ENCODE assay signal across 23 cellular contexts in the genomic region with DNA sequence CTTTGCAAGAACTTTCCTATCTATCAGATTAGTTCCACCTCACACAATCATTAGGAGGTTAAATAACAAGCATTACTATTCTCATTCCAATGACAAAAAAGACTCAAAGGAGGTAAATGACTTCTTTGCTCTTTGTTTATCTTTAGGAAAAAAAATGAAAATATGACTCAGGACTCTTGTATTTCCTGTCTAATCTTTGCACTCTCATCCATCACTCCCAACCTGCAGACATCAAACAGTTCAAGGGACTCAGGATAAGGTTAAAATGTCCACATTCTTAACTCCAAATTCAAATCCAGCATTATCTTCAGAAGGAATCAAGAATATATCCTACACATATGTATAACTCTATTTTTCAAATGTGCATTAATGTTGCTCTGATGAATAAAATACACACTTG.
DNase-seq lines count a peak whose midpoint lies in the region; TF ChIP-seq lines count a peak whose summit lies in the region.
"Had no signal": no experiment of that assay in that cellular context is flagged by ENCODE, and none has a peak within 500 bp of the region (broad histone marks: within the 10 kb centered on the region; RNA-seq: fewer than 3 reads in every experiment).

No MANE protein-coding gene starts in this region.

- H3K4me2 ChIP-seq in SK-N-SH = no peak overlapping the region
- H3K4me2 ChIP-seq in osteoblast (ENCODE audit: insufficient read depth, low read length) = no peak overlapping the region
- H3K4me2 ChIP-seq in trophoblast cell (ENCODE audit: low read length) = no peak overlapping the region

- no peak overlapping the region for H3K14ac ChIP-seq in trophoblast cell (ENCODE audit: low read length)

- peak in 1 of 2 experiments; percentile 47; a peak in 1 of 4 replicates for TF ChIP-seq EP300 in SK-N-SH (IDR thresholded peaks at IDR 0.05; ENCODE audit: borderline replicate concordance in 1 of 2, low read depth in 1 of 2, low read length in 1 of 2)

- H4K8ac ChIP-seq in trophoblast cell (ENCODE audit: low read depth, low read length) = no peak overlapping the region

- no peaks in the 10 kb centered on the region for H3K9me2 ChIP-seq in SK-N-SH

- no peak overlapping the region for H3K4ac ChIP-seq in trophoblast cell (ENCODE audit: low read depth, low read length)

- no peak overlapping the region for H4K91ac ChIP-seq in trophoblast cell (ENCODE audit: low read depth, low read length)

- H4K20me1 ChIP-seq in SK-N-SH (ENCODE audit: insufficient read depth) = no peaks in the 10 kb centered on the region
- no peaks in the 10 kb centered on the region for H4K20me1 ChIP-seq in osteoblast (ENCODE audit: insufficient read depth, low read length)

- H2AK5ac ChIP-seq in trophoblast cell (ENCODE audit: low read length) = no peak overlapping the region

- no peak for TF ChIP-seq RAD21 in SK-N-SH (IDR thresholded peaks at IDR 0.05; ENCODE audit: low read length)

- TF ChIP-seq CTCF in SK-N-SH (IDR thresholded peaks at IDR 0.05) (no peak), dorsolateral prefrontal cortex (IDR thresholded peaks at IDR 0.05 in 54 of 56, conservative IDR thresholded peaks at IDR 0.05 in 2 of 56; ENCODE audit: low read depth in 1 of 56, partially characterized antibody in 56 of 56) (no peak), osteoblast (IDR thresholded peaks at IDR 0.05; ENCODE audit: extremely low read depth, low read depth, low read length) (no peak)

- H3F3A ChIP-seq in SK-N-SH (replicated peaks; ENCODE audit: insufficient read depth) = no peaks in the 10 kb centered on the region

- no peaks in the 10 kb centered on the region for H3K79me2 ChIP-seq in SK-N-SH (ENCODE audit: insufficient read depth)
- no peaks in the 10 kb centered on the region for H3K79me2 ChIP-seq in osteoblast (ENCODE audit: insufficient read depth, low read length)
- no peaks in the 10 kb centered on the region for H3K79me2 ChIP-seq in trophoblast cell (ENCODE audit: control insufficient read depth, insufficient read depth, low read length, poor library complexity)

- H3K23ac ChIP-seq in trophoblast cell (ENCODE audit: low read length) = no peak overlapping the region

- CTCF ChIA-PET in SK-N-SH (lab: Yijun Ruan, JAX) = no interaction called here

- H2AFZ ChIP-seq in SK-N-SH (ENCODE audit: low read depth) (no peak overlapping the region), osteoblast (ENCODE audit: low read length) (no peak overlapping the region), trophoblast cell (ENCODE audit: insufficient read depth, low read length, poor library complexity) (no peak overlapping the region)

- peak overlapping the region; percentile 9 to 39; a peak in 2 of 4 replicates for H3K27ac ChIP-seq in SK-N-SH (ENCODE audit: low read depth in 2 of 2, low read length in 1 of 2)
- peak overlapping the region in 58 of 59 donors; percentile 70 to 97 (median 92) for H3K27ac ChIP-seq in dorsolateral prefrontal cortex
- H3K27ac ChIP-seq in osteoblast (ENCODE audit: low read depth, low read length) = no peak overlapping the region
- H3K27ac ChIP-seq in trophoblast cell (ENCODE audit: low read depth, low read length) = no peak overlapping the region
- H3K27ac ChIP-seq: C4-2B, right atrium auricular region had no signal

- H3K4me3 ChIP-seq in SK-N-SH (ENCODE audit: low read depth in 2 of 2, low read length in 1 of 2) = no peak overlapping the region
- peak overlapping the region in 1 of 59 donors; percentile 46 for H3K4me3 ChIP-seq in dorsolateral prefrontal cortex
- H3K4me3 ChIP-seq in osteoblast (ENCODE audit: insufficient read depth, low read length) = no peak overlapping the region
- H3K4me3 ChIP-seq in trophoblast cell (ENCODE audit: low read depth, low read length) = no peak overlapping the region
- H3K4me3 ChIP-seq: right atrium auricular region had no signal

- peaks cover 0 to 7% of the 10 kb centered on the region in 2 experiments for H3K36me3 ChIP-seq in SK-N-SH (replicated peaks in 1 of 2; ENCODE audit: control insufficient read depth in 1 of 2, insufficient read depth in 2 of 2, low read length in 1 of 2)
- no peaks in the 10 kb centered on the region for H3K36me3 ChIP-seq in osteoblast (ENCODE audit: insufficient read depth, low read length)
- peaks cover 5 to 8% of the 10 kb centered on the region in 2 experiments for H3K36me3 ChIP-seq in trophoblast cell (ENCODE audit: control insufficient read depth in 1 of 2, insufficient read depth in 2 of 2, low read length in 2 of 2)
- H3K36me3 ChIP-seq: right atrium auricular region had no signal

- H4K12ac ChIP-seq in trophoblast cell (ENCODE audit: low read depth, low read length) = no peak overlapping the region

- intact Hi-C loops in dorsolateral prefrontal cortex (cut with DNase I) = no loop called here

- H3K9me3 ChIP-seq in SK-N-SH (no peaks in the 10 kb centered on the region), osteoblast (ENCODE audit: low read depth, low read length) (no peaks in the 10 kb centered on the region), trophoblast cell (ENCODE audit: insufficient read depth, low read depth, low read length) (no peaks in the 10 kb centered on the region)
- H3K9me3 ChIP-seq: right atrium auricular region had no signal

- H3K18ac ChIP-seq in trophoblast cell (ENCODE audit: low read length) = no peak overlapping the region

- H2BK5ac ChIP-seq in trophoblast cell (ENCODE audit: low read depth, low read length, poor library complexity) = no peak overlapping the region

- H3K27me3 ChIP-seq in SK-N-SH (ENCODE audit: insufficient read depth) (no peaks in the 10 kb centered on the region), dorsolateral prefrontal cortex (no peaks in the 10 kb centered on the region), osteoblast (ENCODE audit: insufficient read depth, low read length) (no peaks in the 10 kb centered on the region), trophoblast cell (ENCODE audit: insufficient read depth, low read length) (no peaks in the 10 kb centered on the region)
- H3K27me3 ChIP-seq: right atrium auricular region had no signal

- DNase-seq in Daoy (ENCODE audit: low read depth) = peak; percentile 11
- DNase-seq in SK-N-SH = no peak
- no peak for DNase-seq in dorsolateral prefrontal cortex
- peak; percentile 14 for DNase-seq in osteoblast (ENCODE audit: insufficient read length, low spot score, missing footprints)
- DNase-seq in islet precursor cell = no peak
- DNase-seq in stimulated activated CD4-positive, alpha-beta T cell treated with anti-CD3 and anti-CD28 coated beads, Interleukin-2, amount 100 ng/mL, for 48 hours = no peak
- DNase-seq in trophoblast cell = no peak
- no peak for DNase-seq in EL
- DNase-seq: activated CD4-positive, alpha-beta memory T cell treated with anti-CD3 and anti-CD28 coated beads, Interleukin-2, amount 10 ng/mL, durations not matched to agents 7 days and 5 days; activated gamma-delta T cell; activated naive CD8-positive, alpha-beta T cell treated with anti-CD3 and anti-CD28 coated beads, Interleukin-2, amount 50 U/mL, for 24 hours; activated T-cell treated with anti-CD3 and anti-CD28 coated beads for 4 hours; DMS 273 treated with DMSO at 0.1 percent for 48 hours; effector memory CD8-positive, alpha-beta T cell; GF-D8; HCEC 1CT; Karpas-422; natural killer cell; NCI-H1694 treated with DMSO at 0.1 percent for 48 hours; NCI-H748 treated with DMSO at 0.1 percent for 48 hours; stimulated activated CD8-positive, alpha-beta memory T cell treated with anti-CD3 and anti-CD28 coated beads, Interleukin-4, amount 100 ng/mL, for 48 hours had no signal

- H2BK120ac ChIP-seq in trophoblast cell (ENCODE audit: insufficient read depth, low read length, poor library complexity) = no peak overlapping the region

- POLR2A ChIA-PET in SK-N-SH (lab: Yijun Ruan, JAX) = no interaction called here

- no peak overlapping the region for H2BK12ac ChIP-seq in trophoblast cell (ENCODE audit: low read length)

- H3K79me1 ChIP-seq in trophoblast cell (ENCODE audit: low read length) = no peaks in the 10 kb centered on the region

- H3K4me1 ChIP-seq in SK-N-SH (ENCODE audit: control insufficient read depth in 1 of 2, insufficient read depth in 2 of 2, low read depth in 1 of 2, low read length in 1 of 2) (peaks cover 10 to 57% of the 10 kb centered on the region in 2 experiments; a peak in 3 of 4 replicates), osteoblast (ENCODE audit: insufficient read depth, low read length) (peaks cover 7% of the 10 kb centered on the region), trophoblast cell (ENCODE audit: control insufficient read depth in 1 of 2, insufficient read depth in 2 of 2, low read length in 2 of 2) (peaks cover 2 to 4% of the 10 kb centered on the region in 2 experiments)
- H3K4me1 ChIP-seq: right atrium auricular region had no signal

- H3K9ac ChIP-seq in SK-N-SH = no peak overlapping the region
- H3K9ac ChIP-seq in trophoblast cell (ENCODE audit: low read length) = no peak overlapping the region

TF ChIP-seq in SK-N-SH, 30 proteins besides CTCF, POLR2A, EP300 and RAD21 (continues in another document):
- TF ChIP-seq FOXJ3 (CRISPR knock-in tag; IDR thresholded peaks at IDR 0.05) (no peak), JUND (IDR thresholded peaks at IDR 0.05) (peak; percentile 78), NFIC (IDR thresholded peaks at IDR 0.05; ENCODE audit: borderline replicate concordance) (0 out of 2 replicates have a peak, but pooled peaks have one; percentile 4), GATA2 (CRISPR knock-in tag; IDR thresholded peaks at IDR 0.05) (no peak), FOSL2 (IDR thresholded peaks at IDR 0.05; ENCODE audit: borderline replicate concordance, low read depth) (peak; percentile 57; the same call in 1 of the 2 replicates)
- TF ChIP-seq, protein P1, sequence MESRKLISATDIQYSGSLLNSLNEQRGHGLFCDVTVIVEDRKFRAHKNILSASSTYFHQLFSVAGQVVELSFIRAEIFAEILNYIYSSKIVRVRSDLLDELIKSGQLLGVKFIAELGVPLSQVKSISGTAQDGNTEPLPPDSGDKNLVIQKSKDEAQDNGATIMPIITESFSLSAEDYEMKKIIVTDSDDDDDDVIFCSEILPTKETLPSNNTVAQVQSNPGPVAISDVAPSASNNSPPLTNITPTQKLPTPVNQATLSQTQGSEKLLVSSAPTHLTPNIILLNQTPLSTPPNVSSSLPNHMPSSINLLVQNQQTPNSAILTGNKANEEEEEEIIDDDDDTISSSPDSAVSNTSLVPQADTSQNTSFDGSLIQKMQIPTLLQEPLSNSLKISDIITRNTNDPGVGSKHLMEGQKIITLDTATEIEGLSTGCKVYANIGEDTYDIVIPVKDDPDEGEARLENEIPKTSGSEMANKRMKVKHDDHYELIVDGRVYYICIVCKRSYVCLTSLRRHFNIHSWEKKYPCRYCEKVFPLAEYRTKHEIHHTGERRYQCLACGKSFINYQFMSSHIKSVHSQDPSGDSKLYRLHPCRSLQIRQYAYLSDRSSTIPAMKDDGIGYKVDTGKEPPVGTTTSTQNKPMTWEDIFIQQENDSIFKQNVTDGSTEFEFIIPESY (IDR thresholded peaks at IDR 0.05; ENCODE audit: borderline replicate concordance, low read depth) = no peak

Comparison
In these comparisons a context has a peak if more than half of its experiments do, and no peak if none do; other contexts are left out.
1. DNase-seq: peak in Daoy (single experiment) and osteoblast (single experiment); none in SK-N-SH (single experiment), dorsolateral prefrontal cortex (0 of 10), islet precursor cell (single experiment), stimulated activated CD4-positive, alpha-beta T cell treated with anti-CD3 and anti-CD28 coated beads, Interleukin-2, amount 100 ng/mL, for 48 hours (0 of 2), trophoblast cell (0 of 2) and EL (single experiment).
2. H3K27ac ChIP-seq: peak in SK-N-SH (2 of 2) and dorsolateral prefrontal cortex (58 of 59); none in osteoblast (single experiment) and trophoblast cell (single experiment).